ENCODE assay signal across 11 cellular contexts in genomic region chr1:228490120-228491078, GRCh38. TPM values are rescaled to one million over a fixed set of nuclear protein-coding genes. Genes with fewer than 3 reads are reported as not detected.
DNase-seq lines count a peak whose midpoint lies in the region; ATAC-seq lines count a peak whose summit lies in the region.
"Had no signal": no experiment of that assay in that cellular context is flagged by ENCODE, and none has a peak within 500 bp of the region (broad histone marks: within the 10 kb centered on the region; RNA-seq: fewer than 3 reads in every experiment).

No MANE protein-coding gene starts in this region.

- 87 to 89% methylated on average over 6 of the region's 6 CpGs for WGBS in GM23248 (ENCODE audit: low coverage in 1 of 2, low lambda C conversion rate in 2 of 2, missing lambda C conversion rate in 2 of 2), 2 experiments

- peaks cover 30% of the 10 kb centered on the region for H3K4me1 ChIP-seq in GM23248 (ENCODE audit: insufficient read depth)

- no peaks in the 10 kb centered on the region for H3K9me2 ChIP-seq in GM23248 (ENCODE audit: insufficient read depth)

- H3K27me3 ChIP-seq in GM23248 (replicated peaks; ENCODE audit: insufficient read depth) = no peaks in the 10 kb centered on the region
- H3K27me3 ChIP-seq: colonic mucosa, right lobe of liver had no signal

- no peaks in the 10 kb centered on the region for H3K9me3 ChIP-seq in GM23248 (ENCODE audit: low read depth)
- H3K9me3 ChIP-seq: colonic mucosa, right lobe of liver had no signal

- DNase-seq in ACHN (peak; percentile 24), GM23248 (peak; percentile 52), OCI-M1 (lab: John Stamatoyannopoulos, UW) (peak; percentile 92), fibroblast of peridontal ligament (ENCODE audit: extremely low read depth) (peak; percentile 46), cerebellar nuclear complex (lab: John Stamatoyannopoulos, UW) (no peak), amniotic stem cell (lab: John Stamatoyannopoulos, UW) (no peak)
- DNase-seq: colonic mucosa, KG1 had no signal

- peak overlapping the region; percentile 96 for H3K4me2 ChIP-seq in GM23248 (ENCODE audit: unreplicated experiment)

- no peaks in the 10 kb centered on the region for H4K20me1 ChIP-seq in GM23248 (ENCODE audit: insufficient read depth)

- no peak overlapping the region for H3K4me3 ChIP-seq in GM23248
- H3K4me3 ChIP-seq: colonic mucosa, right lobe of liver had no signal

- no peak for ATAC-seq in GM19467 (IDR thresholded peaks at IDR 0.05; ENCODE audit: unreplicated experiment)
- ATAC-seq in HG03469 (IDR thresholded peaks at IDR 0.05; ENCODE audit: unreplicated experiment) = no peak

- in situ Hi-C loops in ACHN (cut with HindIII; ENCODE audit: low pct_ligation_motif_present, low pct_unique_long_range_greater_than_20kb, low sequenced_read_pairs) (no loop called here), GM23248 (cut with MboI) (no loop called here)

- peaks cover 45% of the 10 kb centered on the region for H3K79me2 ChIP-seq in GM23248 (ENCODE audit: insufficient read depth)

- peaks cover 5% of the 10 kb centered on the region; the same call in 1 of the 2 replicates for H3F3A ChIP-seq in GM23248 (ENCODE audit: insufficient read depth)

- H2AFZ ChIP-seq in GM23248 = no peak overlapping the region

- H3K27ac ChIP-seq in GM23248 = peak overlapping the region; percentile 40
- H3K27ac ChIP-seq: colonic mucosa, right lobe of liver had no signal

- peak overlapping the region; percentile 32; the same call in 1 of the 2 replicates for H3K9ac ChIP-seq in GM23248

- H3K36me3 ChIP-seq in GM23248 (ENCODE audit: low read depth) = peaks cover 22% of the 10 kb centered on the region; the same call in 1 of the 2 replicates

RNA-seq across cellular contexts. Expression of gene RNF187, which starts 3.2 kb away (rescaled TPM):
- 81.9 and 92.8 TPM in 2 replicates for total RNA-seq in GM23248 (2014; rRNA removed; shearing (Covaris generic))
- polyA plus RNA-seq in GM23248 (2016; fragmentation: Nextera tagmentation; extraction: Ambion mirVana) = 38.8 and 79.4 TPM in 2 replicates

Comparison
In these comparisons a context has a peak if more than half of its experiments do, and no peak if none do; other contexts are left out.
1. DNase-seq: peak in ACHN (single experiment), GM23248 (single experiment), OCI-M1 (single experiment) and fibroblast of peridontal ligament (single experiment); none in cerebellar nuclear complex (0 of 2) and amniotic stem cell (single experiment).